In the genomic region with DNA sequence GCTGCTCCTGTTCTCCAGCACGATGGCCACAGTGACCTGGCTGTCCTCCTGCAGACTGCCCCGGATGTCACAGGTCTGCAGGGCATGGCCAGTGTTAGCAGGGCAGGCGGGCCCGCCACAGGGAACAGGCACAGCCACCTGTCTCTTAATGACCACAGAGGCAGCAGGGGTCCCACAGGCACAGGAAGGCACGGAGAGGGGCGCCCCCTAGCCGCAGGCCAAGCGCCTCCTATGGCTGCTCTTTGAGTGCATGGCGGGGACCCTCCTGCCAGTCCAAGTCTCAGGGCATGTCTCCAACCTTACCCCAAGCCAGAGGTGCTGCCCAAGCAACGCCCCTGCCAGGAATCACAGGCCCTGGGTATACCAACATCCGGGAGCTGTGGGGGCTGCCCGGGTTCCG, we compare ENCODE assay signal across 1 cellular context.
TF ChIP-seq lines count a peak whose summit lies in the region.

No MANE protein-coding gene starts in this region.

TF ChIP-seq in WTC11, 78 proteins besides CTCF, POLR2A, EP300 and RAD21 (continued from another document):
- TF ChIP-seq, protein P1, sequence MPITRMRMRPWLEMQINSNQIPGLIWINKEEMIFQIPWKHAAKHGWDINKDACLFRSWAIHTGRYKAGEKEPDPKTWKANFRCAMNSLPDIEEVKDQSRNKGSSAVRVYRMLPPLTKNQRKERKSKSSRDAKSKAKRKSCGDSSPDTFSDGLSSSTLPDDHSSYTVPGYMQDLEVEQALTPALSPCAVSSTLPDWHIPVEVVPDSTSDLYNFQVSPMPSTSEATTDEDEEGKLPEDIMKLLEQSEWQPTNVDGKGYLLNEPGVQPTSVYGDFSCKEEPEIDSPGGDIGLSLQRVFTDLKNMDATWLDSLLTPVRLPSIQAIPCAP (CRISPR knock-in tag; IDR thresholded peaks at IDR 0.05): no peak
- TF ChIP-seq, protein P2, sequence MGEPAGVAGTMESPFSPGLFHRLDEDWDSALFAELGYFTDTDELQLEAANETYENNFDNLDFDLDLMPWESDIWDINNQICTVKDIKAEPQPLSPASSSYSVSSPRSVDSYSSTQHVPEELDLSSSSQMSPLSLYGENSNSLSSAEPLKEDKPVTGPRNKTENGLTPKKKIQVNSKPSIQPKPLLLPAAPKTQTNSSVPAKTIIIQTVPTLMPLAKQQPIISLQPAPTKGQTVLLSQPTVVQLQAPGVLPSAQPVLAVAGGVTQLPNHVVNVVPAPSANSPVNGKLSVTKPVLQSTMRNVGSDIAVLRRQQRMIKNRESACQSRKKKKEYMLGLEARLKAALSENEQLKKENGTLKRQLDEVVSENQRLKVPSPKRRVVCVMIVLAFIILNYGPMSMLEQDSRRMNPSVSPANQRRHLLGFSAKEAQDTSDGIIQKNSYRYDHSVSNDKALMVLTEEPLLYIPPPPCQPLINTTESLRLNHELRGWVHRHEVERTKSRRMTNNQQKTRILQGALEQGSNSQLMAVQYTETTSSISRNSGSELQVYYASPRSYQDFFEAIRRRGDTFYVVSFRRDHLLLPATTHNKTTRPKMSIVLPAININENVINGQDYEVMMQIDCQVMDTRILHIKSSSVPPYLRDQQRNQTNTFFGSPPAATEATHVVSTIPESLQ (CRISPR knock-in tag; IDR thresholded peaks at IDR 0.05): no peak
- TF ChIP-seq NR2C2 (CRISPR knock-in tag; IDR thresholded peaks at IDR 0.05): no peak
- TF ChIP-seq FOXJ3 (CRISPR knock-in tag; IDR thresholded peaks at IDR 0.05; ENCODE audit: borderline replicate concordance): no peak
- TF ChIP-seq SP1 (CRISPR knock-in tag; conservative IDR thresholded peaks at IDR 0.05): no peak
- no peak for TF ChIP-seq TCF7 (CRISPR knock-in tag; IDR thresholded peaks at IDR 0.05; ENCODE audit: low read depth)
